In genomic region chr4:163331629-163332360, GRCh38 we compare ENCODE assay signal across 8 cellular contexts. TPM values are rescaled to one million over a fixed set of nuclear protein-coding genes. Genes with fewer than 3 reads are reported as not detected.
DNase-seq lines count a peak whose midpoint lies in the region; ATAC-seq and TF ChIP-seq lines count a peak whose summit lies in the region.

No MANE protein-coding gene starts in this region.

- peak; percentile 28 for DNase-seq in GM20000 (ENCODE audit: low spot score)
- no peak for DNase-seq in SK-N-MC (ENCODE audit: low read depth, low spot score)
- DNase-seq in foreskin keratinocyte, result peak in 1 of 2 donors; percentile 17
- DNase-seq in omental fat pad (ENCODE audit: low spot score), result no peak
- DNase-seq in NCI-H2081 treated with DMSO at 0.1 percent for 48 hours (lab: John Stamatoyannopoulos, UW), result no peak
- no peak for DNase-seq in AML-193 (lab: John Stamatoyannopoulos, UW)
- DNase-seq in T-helper 9 cell, result no peak

- H3K27me3 ChIP-seq in foreskin keratinocyte, result peaks cover 48% of the 10 kb centered on the region

- H3K4me3 ChIP-seq in SK-N-MC, result peak overlapping the region; percentile 91

- no peaks in the 10 kb centered on the region for H3K4me1 ChIP-seq in foreskin keratinocyte

- peak overlapping the region; percentile 91 for H3K9ac ChIP-seq in SK-N-MC (ENCODE audit: insufficient read length)

- peaks cover 15% of the 10 kb centered on the region for H3K36me3 ChIP-seq in SK-N-MC (ENCODE audit: insufficient read depth, low read length)

- H3K9me3 ChIP-seq in SK-N-MC (ENCODE audit: low read depth, low read length), result no peaks in the 10 kb centered on the region

- ATAC-seq in foreskin keratinocyte, result peak; percentile 61
- peak; percentile 52 for ATAC-seq in omental fat pad (ENCODE audit: low FRiP score)
- no peak for ATAC-seq in HG02840 (IDR thresholded peaks at IDR 0.05; ENCODE audit: low FRiP score, unreplicated experiment)

- H3K27ac ChIP-seq in SK-N-MC (peak overlapping the region; percentile 88; the same call in 1 of the 2 replicates), foreskin keratinocyte (no peak overlapping the region)

- no peak for TF ChIP-seq CTCF in GM20000 (IDR thresholded peaks at IDR 0.05; ENCODE audit: extremely low read depth, missing control alignments)
- TF ChIP-seq CTCF in foreskin keratinocyte (conservative IDR thresholded peaks at IDR 0.05), result peak; percentile 14
- no peak for TF ChIP-seq CTCF in omental fat pad (IDR thresholded peaks at IDR 0.05)

RNA-seq across cellular contexts. Expression of gene NPY1R, which starts 0.6 kb away (rescaled TPM):
- total RNA-seq in foreskin keratinocyte (0.04 and 0.17 TPM in 2 replicates), omental fat pad (10 to 100 TPM; 11.5 to 51.1 (median 37.9) TPM)
- polyA plus RNA-seq in foreskin keratinocyte, result 0.03 TPM in 1 of 2 replicates, not detected in the other

RNA-seq across cellular contexts. Expression of gene NPY5R, which starts 11.9 kb away (rescaled TPM):
- total RNA-seq in foreskin keratinocyte (not detected in 2 replicates), omental fat pad (1 to 10 TPM in 3 of 4 donors, not detected in 1; 2.8 to 4.8 (median 3.2) TPM)
- polyA plus RNA-seq in foreskin keratinocyte, result not detected in 2 replicates

Comparison
In these comparisons a context has a peak if more than half of its experiments do, and no peak if none do; other contexts are left out.
1. RNA of gene NPY1R, which starts 0.6 kb away (total RNA-seq): 11.5 to 51.1 TPM in omental fat pad; 0.04 to 0.17 TPM in foreskin keratinocyte; every median in the first group is over 10 times any median in the second.